ENCODE assay signal across 10 cellular contexts in genomic region chr11:103609117-103610066, GRCh38.
DNase-seq lines count a peak whose midpoint lies in the region; ATAC-seq and TF ChIP-seq lines count a peak whose summit lies in the region.
"Had no signal": no experiment of that assay in that cellular context is flagged by ENCODE, and none has a peak within 500 bp of the region (broad histone marks: within the 10 kb centered on the region; RNA-seq: fewer than 3 reads in every experiment).

No MANE protein-coding gene starts in this region.

- no peaks in the 10 kb centered on the region for H3K36me3 ChIP-seq in NT2/D1 (ENCODE audit: insufficient read depth, insufficient read length, low read length)
- H3K36me3 ChIP-seq in skeletal muscle tissue (ENCODE audit: control insufficient read depth in 3 of 3, insufficient read depth in 3 of 3, low read length in 3 of 3), result no peaks in the 10 kb centered on the region
- H3K36me3 ChIP-seq: heart right ventricle had no signal

- H3K27me3 ChIP-seq in NT2/D1 (ENCODE audit: insufficient read depth, insufficient read length) (no peaks in the 10 kb centered on the region), skeletal muscle tissue (ENCODE audit: control insufficient read depth in 3 of 3, insufficient read depth in 3 of 3, low read length in 3 of 3) (no peaks in the 10 kb centered on the region)
- H3K27me3 ChIP-seq: heart right ventricle had no signal

- H3K27ac ChIP-seq in skeletal muscle tissue (ENCODE audit: low read depth, low read length), result peak overlapping the region; percentile 5

- peak; percentile 44 for DNase-seq in NT2/D1 (ENCODE audit: low read depth, low spot score)
- peak; percentile 91 for DNase-seq in epithelial cell of proximal tubule (ENCODE audit: low read depth)
- no peak for DNase-seq in stimulated activated CD8-positive, alpha-beta memory T cell treated with anti-CD3 and anti-CD28 coated beads, Interleukin-4, amount 100 ng/mL, for 48 hours
- DNase-seq: heart right ventricle; NCI-H1930; stimulated activated CD4-positive, alpha-beta T cell treated with anti-CD3 and anti-CD28 coated beads, Interleukin-15, amount 100 ng/mL, for 24 hours had no signal

- H3K9me3 ChIP-seq in NT2/D1 (ENCODE audit: insufficient read depth, low read length) (no peaks in the 10 kb centered on the region), skeletal muscle tissue (ENCODE audit: control insufficient read depth in 3 of 3, low read length in 3 of 3) (no peaks in the 10 kb centered on the region)
- H3K9me3 ChIP-seq: heart right ventricle had no signal

- H3K4me1 ChIP-seq in NT2/D1 (ENCODE audit: insufficient read depth, insufficient read length) (no peaks in the 10 kb centered on the region), skeletal muscle tissue (ENCODE audit: control insufficient read depth in 3 of 3, insufficient read depth in 3 of 3, low read length in 3 of 3) (no peaks in the 10 kb centered on the region)
- H3K4me1 ChIP-seq: heart right ventricle had no signal

- H3K4me3 ChIP-seq in NT2/D1 (ENCODE audit: insufficient read length, low read depth), result no peak overlapping the region
- H3K4me3 ChIP-seq in epithelial cell of proximal tubule (ENCODE audit: low read depth, low read length), result no peak overlapping the region
- no peak overlapping the region for H3K4me3 ChIP-seq in skeletal muscle tissue (ENCODE audit: low read length in 3 of 3)
- H3K4me3 ChIP-seq: heart right ventricle had no signal

- ATAC-seq in GM18868 (IDR thresholded peaks at IDR 0.05; ENCODE audit: unreplicated experiment) (peak; percentile 40), HG02623 (IDR thresholded peaks at IDR 0.05; ENCODE audit: unreplicated experiment) (no peak), GM21367 (IDR thresholded peaks at IDR 0.05; ENCODE audit: unreplicated experiment) (no peak)

- peak; percentile 96 for TF ChIP-seq CTCF in epithelial cell of proximal tubule (conservative IDR thresholded peaks at IDR 0.05; ENCODE audit: low read depth, low read length)

- H3K9ac ChIP-seq in NT2/D1 (ENCODE audit: insufficient read length, low read depth) (no peak overlapping the region), skeletal muscle tissue (ENCODE audit: low read depth in 1 of 3, low read length in 3 of 3) (no peak overlapping the region)
